32 cellular contexts compared by ENCODE assay signal in genomic region chr13:54174001-54174400, GRCh38.
"Had no signal": no experiment of that assay in that cellular context is flagged by ENCODE, and none has a peak within 500 bp of the region (broad histone marks: within the 10 kb centered on the region; RNA-seq: fewer than 3 reads in every experiment).

No MANE protein-coding gene starts in this region.

- ATAC-seq: activated naive CD4-positive, alpha-beta T cell treated with anti-CD3 and anti-CD28 coated beads, Interleukin-2, amount 50 U/mL, for 72 hours; activated naive CD8-positive, alpha-beta T cell treated with anti-CD3 and anti-CD28 coated beads, Interleukin-2, amount 50 U/mL, for 24 hours; activated T-cell treated with anti-CD3 and anti-CD28 coated beads, Interleukin-2, amount 50 U/mL, for 4 hours; activated T-cell treated with anti-CD3 and anti-CD28 coated beads, Interleukin-2, amount 50 U/mL, for 72 hours; activated T-helper 17 cell treated with anti-CD3 and anti-CD28 coated beads, Interleukin-2, amount 50 U/mL, for 72 hours; body of pancreas had no signal

- H3K36me3 ChIP-seq: adrenal gland, ascending aorta, brain microvascular endothelial cell, breast epithelium, cardiac muscle cell had no signal

- H3K4me3 ChIP-seq: adrenal gland, ascending aorta, body of pancreas, breast epithelium, cardiac muscle cell had no signal

- DNase-seq: activated effector memory CD4-positive, alpha-beta T cell treated with anti-CD3 and anti-CD28 coated beads, Interleukin-2, amount 50 U/mL, for 16 hours; activated effector memory CD4-positive, alpha-beta T cell treated with Interleukin-2 at 50 U/mL for 16 hours; activated gamma-delta T cell; activated naive CD4-positive, alpha-beta T cell; activated naive CD4-positive, alpha-beta T cell treated with anti-CD3 and anti-CD28 coated beads for 36 hours; activated naive CD4-positive, alpha-beta T cell treated with anti-CD3 and anti-CD28 coated beads, Interleukin-2, amount 10 ng/mL, durations not matched to agents 7 days and 5 days; activated naive CD4-positive, alpha-beta T cell treated with anti-CD3 and anti-CD28 coated beads, Interleukin-2, amount 50 U/mL, for 16 hours; activated naive CD4-positive, alpha-beta T cell treated with Interleukin-2 at 50 U/mL for 16 hours; activated naive CD8-positive, alpha-beta T cell treated with anti-CD3 and anti-CD28 coated beads for 36 hours; activated naive CD8-positive, alpha-beta T cell treated with anti-CD3 and anti-CD28 coated beads, Interleukin-2, amount 10 ng/mL, durations not matched to agents 7 days and 5 days; activated naive CD8-positive, alpha-beta T cell treated with anti-CD3 and anti-CD28 coated beads, Interleukin-2, amount 50 U/mL, for 24 hours; activated T-cell treated with anti-CD3 and anti-CD28 coated beads for 4 hours; activated T-cell treated with anti-CD3 and anti-CD28 coated beads, Interleukin-2, amount 50 U/mL, for 1 hour; activated T-cell treated with anti-CD3 and anti-CD28 coated beads, Interleukin-2, amount 50 U/mL, for 24 hours; activated T-cell treated with anti-CD3 and anti-CD28 coated beads, Interleukin-2, amount 50 U/mL, for 4 hours; activated T-cell treated with anti-CD3 and anti-CD28 coated beads, Interleukin-2, amount 50 U/mL, for 48 hours; activated T-cell treated with anti-CD3 and anti-CD28 coated beads, Interleukin-2, amount 50 U/mL, for 72 hours; adrenal gland; amniotic stem cell; amygdala; anterior cingulate cortex; aorta; body of pancreas; brain microvascular endothelial cell; caudate nucleus; central memory CD4-positive, alpha-beta T cell; cerebellar nuclear complex had no signal

- H3K9me3 ChIP-seq: adrenal gland, ascending aorta, body of pancreas, breast epithelium had no signal

- H3K4me1 ChIP-seq: adrenal gland, ascending aorta, body of pancreas, breast epithelium had no signal

- H3K27me3 ChIP-seq: adrenal gland, ascending aorta, body of pancreas, brain microvascular endothelial cell, breast epithelium, cardiac muscle cell had no signal

- H3K27ac ChIP-seq: adrenal gland, ascending aorta, body of pancreas, brain microvascular endothelial cell, breast epithelium, cardiac muscle cell had no signal
